In genomic region chr2:10536569-10537133, GRCh38 we compare ENCODE assay signal across 1 cellular context.
TF ChIP-seq lines count a peak whose summit lies in the region.

No MANE protein-coding gene starts in this region.

TF ChIP-seq in GM23338, 12 proteins besides CTCF, POLR2A, EP300 and RAD21 (continued from another document):
- TF ChIP-seq ZNF462 (CRISPR knock-in tag; IDR thresholded peaks at IDR 0.05) (no peak), POLR2AphosphoS5 (IDR thresholded peaks at IDR 0.05; ENCODE audit: low read depth) (no peak), REST (IDR thresholded peaks at IDR 0.05; ENCODE audit: unreplicated experiment) (no peak), JUNB (IDR thresholded peaks at IDR 0.05; ENCODE audit: unreplicated experiment) (no peak), NANOG (IDR thresholded peaks at IDR 0.05; ENCODE audit: borderline replicate concordance) (no peak), EZH2 (IDR thresholded peaks at IDR 0.05; ENCODE audit: low read depth, unreplicated experiment) (no peak), ZNF331 (CRISPR knock-in tag; IDR thresholded peaks at IDR 0.05; ENCODE audit: low read depth) (no peak), ETS1 (IDR thresholded peaks at IDR 0.05) (no peak)
